In genomic region chr1:64135501-64136245, GRCh38 we compare ENCODE assay signal across 14 cellular contexts.
"Had no signal": no experiment of that assay in that cellular context is flagged by ENCODE, and none has a peak within 500 bp of the region (broad histone marks: within the 10 kb centered on the region; RNA-seq: fewer than 3 reads in every experiment).

No MANE protein-coding gene starts in this region.

- FAIRE-seq: TTC549 had no signal

- H3K9me3 ChIP-seq: esophagus muscularis mucosa, gastroesophageal sphincter, lower lobe of right lung, suprapubic skin had no signal

- H3K4me1 ChIP-seq: esophagus muscularis mucosa, lower lobe of right lung had no signal

- ATAC-seq: gastroesophageal sphincter; lower lobe of right lung; naive thymus-derived CD4-positive, alpha-beta T cell; right cardiac atrium; T-helper 17 cell had no signal

- DNase-seq: activated B cell treated with CpG ODN at 0.5 μM for 24 hours; activated CD4-positive, alpha-beta T cell treated with anti-CD3 and anti-CD28 coated beads, Interleukin-2, amount 10 ng/mL, durations not matched to agents 24 days and 14 days; amygdala; hypothalamus; lower lobe of right lung; naive thymus-derived CD4-positive, alpha-beta T cell; right cardiac atrium; stimulated activated CD4-positive, alpha-beta T cell treated with anti-CD3 and anti-CD28 coated beads, Interleukin-12 subunit alpha, Interleukin-12 subunit beta, amount 100 ng/mL, for 4 hours; stimulated activated naive CD4-positive, alpha-beta T cell treated with Interleukin-2 at 50 U/mL for 16 hours; T-helper 17 cell had no signal

- H3K27ac ChIP-seq: esophagus muscularis mucosa, gastroesophageal sphincter, lower lobe of right lung, suprapubic skin had no signal

- H3K4me3 ChIP-seq: esophagus muscularis mucosa, gastroesophageal sphincter, lower lobe of right lung, suprapubic skin had no signal

- H3K36me3 ChIP-seq: esophagus muscularis mucosa, lower lobe of right lung had no signal

- H3K27me3 ChIP-seq: esophagus muscularis mucosa, gastroesophageal sphincter, suprapubic skin had no signal
